Comparison of ENCODE assay signal across 9 cellular contexts in the genomic region with DNA sequence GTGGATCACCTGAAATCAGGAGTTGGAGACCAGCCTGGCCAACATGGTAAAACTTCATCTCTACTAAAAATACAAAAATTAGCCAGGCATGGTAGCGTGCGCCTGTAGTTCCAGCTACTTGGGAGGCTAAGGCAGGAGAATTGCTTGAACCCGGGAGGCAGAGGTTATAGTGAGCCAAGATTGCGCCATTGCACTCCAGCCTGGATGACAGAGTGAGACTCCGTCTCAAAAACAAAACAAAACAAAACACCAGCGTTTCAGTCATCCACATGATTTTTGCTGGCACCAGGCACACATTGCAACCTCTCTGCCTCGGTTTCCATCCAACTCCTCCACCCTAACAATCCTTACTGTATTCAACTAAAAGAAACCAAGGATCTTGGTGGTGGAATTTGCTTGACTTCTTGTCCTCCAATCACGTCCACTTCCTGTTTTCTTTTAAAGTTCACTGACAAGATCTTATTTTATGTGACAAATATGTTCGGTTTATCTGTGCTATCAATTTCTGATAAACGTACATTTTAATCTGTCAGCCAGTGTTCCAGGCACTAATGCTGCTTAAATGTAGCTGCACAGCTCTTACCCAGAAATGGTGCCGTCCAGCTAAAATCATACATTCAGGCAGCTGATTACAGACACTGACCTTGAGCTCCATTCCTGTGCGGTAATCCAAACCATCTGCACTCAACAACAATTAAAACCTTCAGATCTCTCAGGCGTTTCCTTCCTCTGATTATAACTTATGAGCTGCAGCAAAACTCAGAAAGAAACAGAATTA. TPM values are rescaled to one million over a fixed set of nuclear protein-coding genes. Genes with fewer than 3 reads are reported as not detected.
DNase-seq lines count a peak whose midpoint lies in the region; ATAC-seq and TF ChIP-seq lines count a peak whose summit lies in the region.
"Had no signal": no experiment of that assay in that cellular context is flagged by ENCODE, and none has a peak within 500 bp of the region (broad histone marks: within the 10 kb centered on the region; RNA-seq: fewer than 3 reads in every experiment).

No MANE protein-coding gene starts in this region.

- no peak overlapping the region for H2BK5ac ChIP-seq in mesenchymal stem cell (ENCODE audit: low read depth, low read length, poor library complexity, severe bottlenecking)

- H3K4me1 ChIP-seq in ascending aorta (peaks cover 0 to 9% of the 10 kb centered on the region in 2 donors), mesenchymal stem cell (ENCODE audit: control insufficient read depth, insufficient read depth, low read depth, low read length) (no peaks in the 10 kb centered on the region)

- 80% methylated on average over 12 of the region's 13 CpGs for WGBS in mesenchymal stem cell

- H3K9me3 Mint-ChIP-seq in IgD-negative memory B cell: no peaks in the 10 kb centered on the region

- no peaks in the 10 kb centered on the region for H3K27me3 ChIP-seq in ascending aorta
- H3K27me3 ChIP-seq in mesenchymal stem cell (ENCODE audit: control insufficient read depth in 1 of 2, insufficient read depth in 1 of 2, low read length in 2 of 2): peaks cover 3 to 4% of the 10 kb centered on the region in 2 experiments

- peak overlapping the region; percentile 18 to 22 for H3K4me3 ChIP-seq in ascending aorta
- H3K4me3 ChIP-seq in mesenchymal stem cell (ENCODE audit: insufficient read depth in 1 of 2, low read depth in 1 of 2, low read length in 2 of 2): peak overlapping the region in 1 of 2 experiments; percentile 50

- peak overlapping the region in 3 of 4 donors; percentile 41 to 60 (median 47) for H3K4me3 Mint-ChIP-seq in IgD-negative memory B cell

- peak overlapping the region; percentile 52 for H3K9ac ChIP-seq in mesenchymal stem cell (ENCODE audit: low read length)

- H3K27ac Mint-ChIP-seq in IgD-negative memory B cell: peak overlapping the region in 1 of 3 donors; percentile 52

- no peak overlapping the region for H3K14ac ChIP-seq in mesenchymal stem cell (ENCODE audit: low read length in 2 of 2)

- H3K23ac ChIP-seq in mesenchymal stem cell (ENCODE audit: low read length in 2 of 2): no peak overlapping the region

- no peak overlapping the region for H4K8ac ChIP-seq in mesenchymal stem cell (ENCODE audit: low read length)

- H2BK120ac ChIP-seq in mesenchymal stem cell (ENCODE audit: low read depth, low read length): no peak overlapping the region

- no peak overlapping the region for H3K4me2 ChIP-seq in mesenchymal stem cell (ENCODE audit: low read length, poor library complexity, severe bottlenecking)

- H3K27me3 Mint-ChIP-seq in IgD-negative memory B cell: peaks cover 7% of the 10 kb centered on the region

- H3K36me3 Mint-ChIP-seq in IgD-negative memory B cell: peaks cover 2% of the 10 kb centered on the region

- H3K27ac ChIP-seq in ascending aorta (no peak overlapping the region), mesenchymal stem cell (ENCODE audit: low read length, poor library complexity, severe bottlenecking) (no peak overlapping the region)

- no peaks in the 10 kb centered on the region for H3K79me1 ChIP-seq in mesenchymal stem cell (replicated peaks; ENCODE audit: low read length, poor library complexity, severe bottlenecking)

- H2AK5ac ChIP-seq in mesenchymal stem cell (ENCODE audit: low read length, severe bottlenecking): no peak overlapping the region

- no peak overlapping the region for H4K91ac ChIP-seq in mesenchymal stem cell (ENCODE audit: low read length)

- no peak overlapping the region for H2BK12ac ChIP-seq in mesenchymal stem cell (ENCODE audit: low read length in 2 of 2)

- no peak overlapping the region for H3K4ac ChIP-seq in mesenchymal stem cell (ENCODE audit: low read depth in 1 of 2, low read length in 2 of 2)

- H3K4me1 Mint-ChIP-seq in IgD-negative memory B cell: peaks cover 9 to 13% (median 12%) of the 10 kb centered on the region in 3 donors

- H2BK15ac ChIP-seq in mesenchymal stem cell (ENCODE audit: low read depth, poor library complexity, severe bottlenecking): no peak overlapping the region

- DNase-seq in AG08395 (ENCODE audit: low spot score) (peak; percentile 51), ascending aorta (ENCODE audit: low spot score in 2 of 2) (no peak), mesenchymal stem cell (peak; percentile 20), activated gamma-delta T cell (lab: John Stamatoyannopoulos, UW) (no peak)
- DNase-seq: DMS153 had no signal

- TF ChIP-seq CTCF in ascending aorta (IDR thresholded peaks at IDR 0.05): no peak

- ATAC-seq in GM21367 (IDR thresholded peaks at IDR 0.05; ENCODE audit: unreplicated experiment) (no peak), HG03175 (IDR thresholded peaks at IDR 0.05; ENCODE audit: unreplicated experiment) (no peak), HG03039 (IDR thresholded peaks at IDR 0.05; ENCODE audit: unreplicated experiment) (no peak)

- H3K9me3 ChIP-seq in ascending aorta: no peaks in the 10 kb centered on the region
- H3K9me3 ChIP-seq in mesenchymal stem cell (ENCODE audit: control insufficient read depth, low read length): no peaks in the 10 kb centered on the region

- intact Hi-C loops in ascending aorta (cut with DNase I): no loop called here

- H2AFZ ChIP-seq in mesenchymal stem cell (ENCODE audit: low read depth, low read length): no peak overlapping the region

- peak overlapping the region in 1 of 2 experiments; percentile 57 for H3K18ac ChIP-seq in mesenchymal stem cell (ENCODE audit: low read depth in 1 of 2, low read length in 2 of 2)

- H3K36me3 ChIP-seq in ascending aorta: no peaks in the 10 kb centered on the region
- no peaks in the 10 kb centered on the region for H3K36me3 ChIP-seq in mesenchymal stem cell (ENCODE audit: control insufficient read depth in 1 of 2, insufficient read depth in 2 of 2, low read depth in 1 of 2, low read length in 2 of 2)

RNA-seq across cellular contexts. Expression of gene RASSF3, which starts 26.7 kb away (rescaled TPM):
- 3.4 TPM for polyA plus RNA-seq in IgD-negative memory B cell
- total RNA-seq in ascending aorta: 79.6 TPM
- 30.7 TPM for polyA plus RNA-seq in mesenchymal stem cell (2013, experiment 1 of 2)
- 32.3 TPM for polyA plus RNA-seq in mesenchymal stem cell (2013, experiment 2 of 2)

Comparison
In these comparisons a context has a peak if more than half of its experiments do, and no peak if none do; other contexts are left out.
1. DNase-seq: peak in AG08395 (single experiment) and mesenchymal stem cell (single experiment); none in ascending aorta (0 of 2) and activated gamma-delta T cell (single experiment).